ENCODE assay signal across 10 cellular contexts in genomic region chr21:37905291-37905690, GRCh38. TPM values are rescaled to one million over a fixed set of nuclear protein-coding genes. Genes with fewer than 3 reads are reported as not detected.
"Had no signal": no experiment of that assay in that cellular context is flagged by ENCODE, and none has a peak within 500 bp of the region (broad histone marks: within the 10 kb centered on the region; RNA-seq: fewer than 3 reads in every experiment).

No MANE protein-coding gene starts in this region.

- FAIRE-seq: HTR-8/SVneo, K562 had no signal

- H3K36me3 Mint-ChIP-seq: IgD-negative memory B cell had no signal

- H3K27me3 Mint-ChIP-seq: IgD-negative memory B cell had no signal

- H3K4me3 ChIP-seq: K562 had no signal

- DNase-seq: IMR-90, KBM-7, KG1 had no signal

- H3K4me2 ChIP-seq: KMS-11 had no signal

- H3K27ac Mint-ChIP-seq: IgD-negative memory B cell had no signal

- H3K4me1 Mint-ChIP-seq: IgD-negative memory B cell had no signal

- ATAC-seq: K562 had no signal

- H3K27ac ChIP-seq: HL-60, KMS-11 had no signal

- H3K9ac ChIP-seq: KMS-11 had no signal

- H3K4me3 Mint-ChIP-seq: IgD-negative memory B cell had no signal

RNA-seq across cellular contexts. Expression of gene KCNJ6, which starts 11.0 kb away (rescaled TPM):
- total RNA-seq: HT-29, HT1080 had no signal
- polyA plus RNA-seq: IgD-negative memory B cell had no signal
